ENCODE assay signal across 9 cellular contexts in the genomic region with DNA sequence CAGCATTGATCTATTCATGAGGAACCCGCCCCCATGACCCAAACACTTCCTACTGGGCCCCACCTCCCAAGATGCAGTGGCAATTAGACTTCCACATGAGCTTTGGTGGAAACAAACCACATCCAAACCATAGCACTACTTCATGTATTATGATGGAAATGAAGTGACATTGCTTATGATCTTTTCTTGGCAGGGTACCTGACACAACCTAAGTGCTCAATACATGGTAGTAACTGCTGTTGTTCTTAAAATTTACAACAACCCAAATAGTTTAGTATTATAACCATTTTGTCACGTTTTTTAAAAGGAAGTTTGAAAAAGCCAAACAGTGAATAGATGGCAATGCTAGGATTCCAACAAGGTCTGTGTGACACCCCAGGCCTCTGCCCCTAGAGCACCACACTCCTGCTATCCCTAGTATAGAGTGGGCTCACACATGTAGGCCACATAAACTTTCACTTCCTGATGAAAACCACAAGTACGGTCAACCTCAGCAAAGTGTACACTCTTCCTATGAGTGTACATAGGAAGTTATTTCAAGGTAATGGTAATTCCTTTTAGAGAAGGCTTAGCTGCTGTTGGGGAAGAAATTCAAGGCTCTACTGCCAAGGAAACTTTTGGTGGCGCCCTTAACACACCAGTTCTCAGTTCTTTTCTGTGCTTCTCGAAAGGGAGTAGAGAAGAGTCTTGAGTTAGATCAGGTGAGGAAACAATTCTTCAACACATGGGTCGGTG.
DNase-seq lines count a peak whose midpoint lies in the region; ATAC-seq, FAIRE-seq and TF ChIP-seq lines count a peak whose summit lies in the region.
"Had no signal": no experiment of that assay in that cellular context is flagged by ENCODE, and none has a peak within 500 bp of the region (broad histone marks: within the 10 kb centered on the region; RNA-seq: fewer than 3 reads in every experiment).

No MANE protein-coding gene starts in this region.

- intact Hi-C loops in spleen (cut with DNase I; ENCODE audit: low total_unique reads): no loop called here
- intact Hi-C loops in pancreas (cut with DNase I): loop anchor here in 1 of 3 donors (10.0 kb wide), 1 partner anchor 423 kb away; no protein-coding TSS in a partner anchor

- TF ChIP-seq CTCF in spleen (IDR thresholded peaks at IDR 0.05 in 8 of 11, conservative IDR thresholded peaks at IDR 0.05 in 3 of 11) (no peak), pancreas (IDR thresholded peaks at IDR 0.05) (no peak)

- peak; percentile 88 for ATAC-seq in GM18520 (IDR thresholded peaks at IDR 0.05; ENCODE audit: unreplicated experiment)
- ATAC-seq in GM21723 (IDR thresholded peaks at IDR 0.05; ENCODE audit: unreplicated experiment): peak; percentile 97
- ATAC-seq in HG03565 (IDR thresholded peaks at IDR 0.05; ENCODE audit: unreplicated experiment): peak; percentile 90
- peak; percentile 46 for ATAC-seq in esophagus mucosa
- no peak for ATAC-seq in pancreas

- no peaks in the 10 kb centered on the region for H3K9me3 ChIP-seq in spleen
- no peaks in the 10 kb centered on the region for H3K9me3 ChIP-seq in pancreas
- H3K9me3 ChIP-seq: Peyer's patch had no signal

- H3K27ac ChIP-seq in spleen (no peak overlapping the region), pancreas (no peak overlapping the region)
- H3K27ac ChIP-seq: Peyer's patch had no signal

- H3K4me3 ChIP-seq in spleen (no peak overlapping the region), pancreas (no peak overlapping the region)
- H3K4me3 ChIP-seq: Peyer's patch had no signal

- H3K36me3 ChIP-seq in spleen (peaks cover 0 to 16% (median 5%) of the 10 kb centered on the region in 6 donors), pancreas (no peaks in the 10 kb centered on the region)
- H3K36me3 ChIP-seq: Peyer's patch had no signal

- H3K27me3 ChIP-seq in spleen (replicated peaks in 1 of 7): no peaks in the 10 kb centered on the region
- no peaks in the 10 kb centered on the region for H3K27me3 ChIP-seq in pancreas
- H3K27me3 ChIP-seq: Peyer's patch had no signal

- no peak for TF ChIP-seq POLR2A in spleen (IDR thresholded peaks at IDR 0.05)

- DNase-seq in spleen (no peak), COLO829 (ENCODE audit: low spot score) (no peak), NCI-H1694 treated with DMSO at 0.1 percent for 48 hours (lab: John Stamatoyannopoulos, UW) (no peak), pancreas (no peak)

- peaks cover 0 to 36% (median 15%) of the 10 kb centered on the region in 6 donors for H3K4me1 ChIP-seq in spleen
- no peaks in the 10 kb centered on the region for H3K4me1 ChIP-seq in pancreas
- H3K4me1 ChIP-seq: Peyer's patch had no signal

- FAIRE-seq in pancreas (lab: Jason Lieb, UNC): no peak

- WGBS in spleen, 5 donors: 51 to 61% (median 58%) methylated on average over 6 of the region's 6 CpGs
- WGBS in pancreas, 2 donors: 79 to 82% methylated on average over 6 of the region's 6 CpGs

Comparison
In these comparisons a context has a peak if more than half of its experiments do, and no peak if none do; other contexts are left out.
1. ATAC-seq: peak in GM18520 (single experiment), GM21723 (single experiment), HG03565 (single experiment) and esophagus mucosa (single experiment); none in pancreas (0 of 4).